In genomic region chr1:203038217-203038741, GRCh38 we compare ENCODE assay signal across 9 cellular contexts. TPM values are rescaled to one million over a fixed set of nuclear protein-coding genes. Genes with fewer than 3 reads are reported as not detected.
DNase-seq lines count a peak whose midpoint lies in the region; ATAC-seq and TF ChIP-seq lines count a peak whose summit lies in the region.
"Had no signal": no experiment of that assay in that cellular context is flagged by ENCODE, and none has a peak within 500 bp of the region (broad histone marks: within the 10 kb centered on the region; RNA-seq: fewer than 3 reads in every experiment).

No MANE protein-coding gene starts in this region.

- no peaks in the 10 kb centered on the region for H3K9me3 Mint-ChIP-seq in activated CD4-positive, alpha-beta T cell treated with anti-CD3 and anti-CD28 coated beads, Interleukin-2, amount 10 ng/mL, durations not matched to agents 24 days and 14 days
- no peaks in the 10 kb centered on the region for H3K9me3 Mint-ChIP-seq in stimulated activated naive B cell treated with anti-CD40 and anti-IgM and Interleukin-4, amounts not matched to agents 10 μg/mL and 1 μg/mL and 100 μg/mL, for 72 hours
- no peaks in the 10 kb centered on the region for H3K9me3 Mint-ChIP-seq in T-helper 2 cell treated with Interferon-gamma antibody and Interleukin-4, amounts not matched to agents 5 μg/mL and 100 μg/mL, for 36 hours
- H3K9me3 Mint-ChIP-seq: CD4-positive, CD25-positive, alpha-beta regulatory T cell had no signal

- H3K4me1 ChIP-seq in mucosa of descending colon (ENCODE audit: low read depth) = no peaks in the 10 kb centered on the region

- no peak for DNase-seq in activated CD4-positive, alpha-beta T cell treated with anti-CD3 and anti-CD28 coated beads, Interleukin-2, amount 10 ng/mL, durations not matched to agents 24 days and 14 days
- no peak for DNase-seq in activated CD4-positive, alpha-beta T cell treated with anti-CD3 and anti-CD28 coated beads, Interleukin-2, amount 50 U/mL, for 1 hour
- peak; percentile 98 for DNase-seq in NCI-H226
- peak; percentile 74 for DNase-seq in fibroblast of the aortic adventitia (ENCODE audit: low read depth)
- DNase-seq in stimulated activated naive B cell treated with anti-CD40 and anti-IgM and Interleukin-4, amounts not matched to agents 10 μg/mL and 1 μg/mL and 100 μg/mL, for 72 hours = no peak
- no peak for DNase-seq in mucosa of descending colon
- DNase-seq in T-helper 17 cell = no peak
- DNase-seq in T-helper 2 cell treated with Interferon-gamma antibody and Interleukin-4, amounts not matched to agents 5 μg/mL and 100 μg/mL, for 36 hours (ENCODE audit: low spot score) = no peak
- DNase-seq: CD4-positive, CD25-positive, alpha-beta regulatory T cell had no signal

- peaks cover 7% of the 10 kb centered on the region for H3K36me3 Mint-ChIP-seq in activated CD4-positive, alpha-beta T cell treated with anti-CD3 and anti-CD28 coated beads, Interleukin-2, amount 10 ng/mL, durations not matched to agents 24 days and 14 days (ENCODE audit: low read depth)
- H3K36me3 Mint-ChIP-seq in stimulated activated naive B cell treated with anti-CD40 and anti-IgM and Interleukin-4, amounts not matched to agents 10 μg/mL and 1 μg/mL and 100 μg/mL, for 72 hours = no peaks in the 10 kb centered on the region
- H3K36me3 Mint-ChIP-seq in T-helper 17 cell (ENCODE audit: low read depth) = peaks cover 6% of the 10 kb centered on the region
- H3K36me3 Mint-ChIP-seq in T-helper 2 cell treated with Interferon-gamma antibody and Interleukin-4, amounts not matched to agents 5 μg/mL and 100 μg/mL, for 36 hours (ENCODE audit: low read depth) = peaks cover 4% of the 10 kb centered on the region
- H3K36me3 Mint-ChIP-seq: CD4-positive, CD25-positive, alpha-beta regulatory T cell had no signal

- no peaks in the 10 kb centered on the region for H3K36me3 ChIP-seq in mucosa of descending colon (ENCODE audit: low read depth)

- no peaks in the 10 kb centered on the region for H3K27me3 Mint-ChIP-seq in activated CD4-positive, alpha-beta T cell treated with anti-CD3 and anti-CD28 coated beads, Interleukin-2, amount 10 ng/mL, durations not matched to agents 24 days and 14 days
- H3K27me3 Mint-ChIP-seq in stimulated activated naive B cell treated with anti-CD40 and anti-IgM and Interleukin-4, amounts not matched to agents 10 μg/mL and 1 μg/mL and 100 μg/mL, for 72 hours = peaks cover 8 to 28% of the 10 kb centered on the region in 2 donors
- H3K27me3 Mint-ChIP-seq in T-helper 17 cell = peaks cover 26% of the 10 kb centered on the region
- H3K27me3 Mint-ChIP-seq in T-helper 2 cell treated with Interferon-gamma antibody and Interleukin-4, amounts not matched to agents 5 μg/mL and 100 μg/mL, for 36 hours (ENCODE audit: low read depth) = no peaks in the 10 kb centered on the region
- H3K27me3 Mint-ChIP-seq: CD4-positive, CD25-positive, alpha-beta regulatory T cell had no signal

- H3K4me3 ChIP-seq in fibroblast of the aortic adventitia (ENCODE audit: low read depth, low read length) (no peak overlapping the region), mucosa of descending colon (no peak overlapping the region)

- no peak overlapping the region for H3K4me3 Mint-ChIP-seq in activated CD4-positive, alpha-beta T cell treated with anti-CD3 and anti-CD28 coated beads, Interleukin-2, amount 10 ng/mL, durations not matched to agents 24 days and 14 days
- no peak overlapping the region for H3K4me3 Mint-ChIP-seq in stimulated activated naive B cell treated with anti-CD40 and anti-IgM and Interleukin-4, amounts not matched to agents 10 μg/mL and 1 μg/mL and 100 μg/mL, for 72 hours
- H3K4me3 Mint-ChIP-seq in T-helper 17 cell = no peak overlapping the region
- H3K4me3 Mint-ChIP-seq in T-helper 2 cell treated with Interferon-gamma antibody and Interleukin-4, amounts not matched to agents 5 μg/mL and 100 μg/mL, for 36 hours = no peak overlapping the region
- H3K4me3 Mint-ChIP-seq: CD4-positive, CD25-positive, alpha-beta regulatory T cell had no signal

- intact Hi-C loops in activated CD4-positive, alpha-beta T cell treated with anti-CD3 and anti-CD28 coated beads, Interleukin-2, amount 10 ng/mL, durations not matched to agents 24 days and 14 days (cut with micrococcal nuclease) = loop anchor here (2.0 kb wide), 1 partner anchor 231 kb away; no protein-coding TSS in a partner anchor
- intact Hi-C loops in mucosa of descending colon (cut with DNase I, micrococcal nuclease) = loop anchor here in 1 of 2 donors (2.0 kb wide), 1 partner anchor 135 kb away; no protein-coding TSS in a partner anchor

- H3K27ac Mint-ChIP-seq in activated CD4-positive, alpha-beta T cell treated with anti-CD3 and anti-CD28 coated beads, Interleukin-2, amount 10 ng/mL, durations not matched to agents 24 days and 14 days = peak overlapping the region; percentile 7
- H3K27ac Mint-ChIP-seq in stimulated activated naive B cell treated with anti-CD40 and anti-IgM and Interleukin-4, amounts not matched to agents 10 μg/mL and 1 μg/mL and 100 μg/mL, for 72 hours = no peak overlapping the region
- no peak overlapping the region for H3K27ac Mint-ChIP-seq in T-helper 17 cell
- H3K27ac Mint-ChIP-seq in T-helper 2 cell treated with Interferon-gamma antibody and Interleukin-4, amounts not matched to agents 5 μg/mL and 100 μg/mL, for 36 hours = no peak overlapping the region
- H3K27ac Mint-ChIP-seq: CD4-positive, CD25-positive, alpha-beta regulatory T cell had no signal

- H3K4me1 Mint-ChIP-seq in activated CD4-positive, alpha-beta T cell treated with anti-CD3 and anti-CD28 coated beads, Interleukin-2, amount 10 ng/mL, durations not matched to agents 24 days and 14 days = peaks cover 10% of the 10 kb centered on the region
- peaks cover 7 to 9% of the 10 kb centered on the region in 2 donors for H3K4me1 Mint-ChIP-seq in stimulated activated naive B cell treated with anti-CD40 and anti-IgM and Interleukin-4, amounts not matched to agents 10 μg/mL and 1 μg/mL and 100 μg/mL, for 72 hours
- peaks cover 9% of the 10 kb centered on the region for H3K4me1 Mint-ChIP-seq in T-helper 17 cell
- H3K4me1 Mint-ChIP-seq in T-helper 2 cell treated with Interferon-gamma antibody and Interleukin-4, amounts not matched to agents 5 μg/mL and 100 μg/mL, for 36 hours (ENCODE audit: low read depth) = peaks cover 4% of the 10 kb centered on the region

- H3K9me3 ChIP-seq in mucosa of descending colon = no peaks in the 10 kb centered on the region
- no peaks in the 10 kb centered on the region for H3K9me3 ChIP-seq in T-helper 17 cell (ENCODE audit: control insufficient read depth, low read length, poor library complexity, severe bottlenecking)

- peak; percentile 40 to 55 for ATAC-seq in stimulated activated naive B cell treated with anti-CD40 and anti-IgM and Interleukin-4, amounts not matched to agents 10 μg/mL and 1 μg/mL and 100 μg/mL, for 72 hours (replicated peaks)
- ATAC-seq in mucosa of descending colon (no peak), T-helper 17 cell (no peak)

- TF ChIP-seq CTCF in fibroblast of the aortic adventitia (IDR thresholded peaks at IDR 0.05; ENCODE audit: insufficient read depth, low read length) (peak; percentile 9), mucosa of descending colon (IDR thresholded peaks at IDR 0.05) (no peak)

RNA-seq across cellular contexts. Expression of gene PPFIA4, which starts 12.0 kb away (rescaled TPM):
- 34.2 and 35.1 TPM in 2 replicates for total RNA-seq in activated CD4-positive, alpha-beta T cell treated with anti-CD3 and anti-CD28 coated beads, Interleukin-2, amount 10 ng/mL, durations not matched to agents 24 days and 14 days
- total RNA-seq in fibroblast of the aortic adventitia (ENCODE audit: low replicate concordance) = 1.3 and 10.0 TPM in 2 replicates
- total RNA-seq in mucosa of descending colon = 1 to 10 TPM in 1 of 3 donors, under 1 TPM in 2; 0.43 to 4.0 (median 0.60) TPM
- total RNA-seq in T-helper 17 cell = 1 to 10 TPM in 1 of 2 donors, under 1 TPM in 1; 0.81 to 1.5 TPM

RNA-seq across cellular contexts. Expression of gene TMEM183A, which starts 31.1 kb away (rescaled TPM):
- total RNA-seq in activated CD4-positive, alpha-beta T cell treated with anti-CD3 and anti-CD28 coated beads, Interleukin-2, amount 10 ng/mL, durations not matched to agents 24 days and 14 days = 77.7 and 82.8 TPM in 2 replicates
- total RNA-seq in fibroblast of the aortic adventitia (ENCODE audit: low replicate concordance) = 76.2 and 118 TPM in 2 replicates
- total RNA-seq in mucosa of descending colon = 100 to 1,000 TPM in 1 of 3 donors, 10 to 100 TPM in 2; 73.9 to 108 (median 93.2) TPM
- total RNA-seq in T-helper 17 cell = 100 to 1,000 TPM; 118 to 130 TPM

RNA-seq across cellular contexts. Expression of gene MYOG, which starts 47.5 kb away (rescaled TPM):
- total RNA-seq in activated CD4-positive, alpha-beta T cell treated with anti-CD3 and anti-CD28 coated beads, Interleukin-2, amount 10 ng/mL, durations not matched to agents 24 days and 14 days = not detected in 2 replicates
- total RNA-seq in fibroblast of the aortic adventitia (ENCODE audit: low replicate concordance) (not detected in 2 replicates), mucosa of descending colon (not detected), T-helper 17 cell (not detected)
- total RNA-seq: CD4-positive, CD25-positive, alpha-beta regulatory T cell had no signal

Comparison
In these comparisons a context has a peak if more than half of its experiments do, and no peak if none do; other contexts are left out.
1. DNase-seq: peak in NCI-H226 (single experiment) and fibroblast of the aortic adventitia (single experiment); none in activated CD4-positive, alpha-beta T cell treated with anti-CD3 and anti-CD28 coated beads, Interleukin-2, amount 10 ng/mL, durations not matched to agents 24 days and 14 days (single experiment), activated CD4-positive, alpha-beta T cell treated with anti-CD3 and anti-CD28 coated beads, Interleukin-2, amount 50 U/mL, for 1 hour (single experiment), stimulated activated naive B cell treated with anti-CD40 and anti-IgM and Interleukin-4, amounts not matched to agents 10 μg/mL and 1 μg/mL and 100 μg/mL, for 72 hours (single experiment), mucosa of descending colon (0 of 3), T-helper 17 cell (0 of 3) and T-helper 2 cell treated with Interferon-gamma antibody and Interleukin-4, amounts not matched to agents 5 μg/mL and 100 μg/mL, for 36 hours (single experiment).
2. ATAC-seq: peak in stimulated activated naive B cell treated with anti-CD40 and anti-IgM and Interleukin-4, amounts not matched to agents 10 μg/mL and 1 μg/mL and 100 μg/mL, for 72 hours (2 of 2); none in mucosa of descending colon (single experiment) and T-helper 17 cell (single experiment).